Comparison of ENCODE assay signal across 19 cellular contexts in the genomic region with DNA sequence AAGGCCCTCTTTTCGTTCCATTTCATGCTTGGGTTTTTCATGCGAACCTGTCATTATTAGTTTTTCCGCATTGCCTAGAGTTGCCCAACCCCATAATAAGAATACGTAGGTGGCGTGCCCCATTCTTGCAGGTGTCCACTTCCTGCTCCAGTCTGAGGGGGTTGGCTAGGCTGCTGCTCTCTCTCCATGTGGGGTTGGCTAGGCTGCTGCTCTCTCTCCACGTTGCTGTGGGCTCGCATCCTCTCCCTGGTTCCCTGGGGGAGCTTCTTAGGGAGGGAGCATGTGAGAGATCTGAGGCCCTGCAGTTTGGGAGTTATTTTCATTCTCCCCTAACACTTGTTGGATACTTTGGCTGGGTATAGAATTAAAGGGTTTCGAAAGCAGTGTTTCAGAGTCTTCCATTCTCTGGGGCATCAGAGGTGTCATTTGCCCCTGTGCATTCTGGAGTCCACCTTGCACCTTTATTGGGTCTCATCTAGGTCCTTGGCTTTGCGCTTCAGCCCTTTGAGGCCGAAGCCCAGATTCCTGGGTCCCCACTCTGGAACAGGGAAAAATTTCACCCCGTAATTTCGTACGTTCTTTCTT. TPM values are rescaled to one million over a fixed set of nuclear protein-coding genes. Genes with fewer than 3 reads are reported as not detected.
A peak's percentile ranks its signal among the peaks of the same experiment; 100 is the strongest.
DNase-seq lines count a peak whose midpoint lies in the region; ATAC-seq, FAIRE-seq and TF ChIP-seq lines count a peak whose summit lies in the region.
"Had no signal": no experiment of that assay in that cellular context is flagged by ENCODE, and none has a peak within 500 bp of the region (broad histone marks: within the 10 kb centered on the region; RNA-seq: fewer than 3 reads in every experiment).

No MANE protein-coding gene starts in this region.

- CTCF ChIA-PET in activated CD8-positive, alpha-beta T cell treated with anti-CD3 and anti-CD28 coated beads for 36 hours (lab: Charles Lee), result interaction anchor here (1.3 kb wide), 1 partner anchor 96 kb away, joined by 3 read pairs; no protein-coding TSS in a partner anchor
- CTCF ChIA-PET in activated CD8-positive, alpha-beta T cell treated with anti-CD3 and anti-CD28 coated beads, Interleukin-2, amount 10 ng/mL, durations not matched to agents 7 days and 5 days (lab: Charles Lee), result interaction anchor here (1.1 kb wide), 1 partner anchor 74 kb away, joined by 3 read pairs; no protein-coding TSS in a partner anchor
- CTCF ChIA-PET in CD8-positive, alpha-beta T cell (lab: Charles Lee), result no interaction called here
- CTCF ChIA-PET in K562 (lab: Yijun Ruan, JAX; ENCODE audit: low intra/inter-chr PET ratio), result no interaction called here

- in situ Hi-C loops in K562 (cut with MboI), result no loop called here

- TF ChIP-seq POLR2A in K562 (conservative IDR thresholded peaks at IDR 0.05) (no peak), sigmoid colon (IDR thresholded peaks at IDR 0.05) (no peak)

- FAIRE-seq in K562 (lab: Jason Lieb, UNC), result no peak
- FAIRE-seq: HTR-8/SVneo had no signal

- H3K27me3 ChIP-seq in CD8-positive, alpha-beta T cell (ENCODE audit: insufficient read depth, low read length), result no peaks in the 10 kb centered on the region
- H3K27me3 ChIP-seq in K562 (ENCODE audit: control insufficient read depth in 2 of 2, insufficient read depth in 2 of 2, low read length in 2 of 2) (no peaks in the 10 kb centered on the region), sigmoid colon (no peaks in the 10 kb centered on the region)
- H3K27me3 ChIP-seq: cardiac muscle cell, upper lobe of left lung had no signal

- DNase-seq in activated CD8-positive, alpha-beta T cell treated with anti-CD3 and anti-CD28 coated beads for 36 hours, result peak; percentile 0
- DNase-seq in activated CD8-positive, alpha-beta T cell treated with anti-CD3 and anti-CD28 coated beads, Interleukin-2, amount 10 ng/mL, durations not matched to agents 7 days and 5 days, result no peak
- DNase-seq in CD8-positive, alpha-beta T cell, result no peak
- DNase-seq in K562 (ENCODE audit: extremely low read depth in 1 of 4, low spot score in 3 of 4) (no peak), sigmoid colon (peak; percentile 21), NCI-H1417 (lab: John Stamatoyannopoulos, UW) (no peak)
- DNase-seq: activated B cell treated with CpG ODN at 0.5 μM for 24 hours, glutamatergic neuron, HFFc6, NCI-H2029 treated with DMSO at 0.1 percent for 48 hours, NCI-H510A treated with DMSO at 0.1 percent for 48 hours, T-helper 17 cell, upper lobe of left lung had no signal

- WGBS in K562 (ENCODE audit: insufficient coverage, low coverage, missing lambda C conversion rate), result 92% methylated on average over 13 of the region's 13 CpGs
- 88% methylated on average over 13 of the region's 13 CpGs for WGBS in sigmoid colon, 2 donors

- POLR2A ChIA-PET in activated CD8-positive, alpha-beta T cell treated with anti-CD3 and anti-CD28 coated beads for 36 hours (lab: Charles Lee), result interaction anchor here (1.0 to 5.6 kb wide), 3 partner anchors 8 to 12 kb away, joined by 3 to 40 read pairs (median 4); partner anchors contain the start of gene ARF1
- POLR2A ChIA-PET in activated CD8-positive, alpha-beta T cell treated with anti-CD3 and anti-CD28 coated beads, Interleukin-2, amount 10 ng/mL, durations not matched to agents 7 days and 5 days (lab: Charles Lee), result interaction anchor here (1.2 kb wide), 1 partner anchor 8 kb away, joined by 3 read pairs; no protein-coding TSS in a partner anchor
- POLR2A ChIA-PET in CD8-positive, alpha-beta T cell (lab: Charles Lee), result interaction anchor here (1.0 kb wide), 1 partner anchor 21 kb away, joined by 3 read pairs; no protein-coding TSS in a partner anchor
- POLR2A ChIA-PET in K562 (lab: Yijun Ruan, JAX), result interaction anchor here (0.5 to 4.1 kb wide), 6 partner anchors 8 to 746 kb away, joined by 3 to 36 read pairs (median 6); partner anchors contain the start of genes ARF1 and C1orf35

- no peak overlapping the region for H3K27ac ChIP-seq in CD8-positive, alpha-beta T cell (ENCODE audit: low read depth, low read length)
- H3K27ac ChIP-seq in K562 (ENCODE audit: extremely low read depth, low read depth, low read length) (no peak overlapping the region), sigmoid colon (no peak overlapping the region)
- H3K27ac ChIP-seq: upper lobe of left lung had no signal

- no peak overlapping the region for H3K4me3 Mint-ChIP-seq in activated CD8-positive, alpha-beta T cell treated with anti-CD3 and anti-CD28 coated beads for 36 hours
- no peak overlapping the region for H3K4me3 Mint-ChIP-seq in activated CD8-positive, alpha-beta T cell treated with anti-CD3 and anti-CD28 coated beads, Interleukin-2, amount 10 ng/mL, durations not matched to agents 7 days and 5 days
- H3K4me3 Mint-ChIP-seq in CD8-positive, alpha-beta T cell, result no peak overlapping the region
- H3K4me3 Mint-ChIP-seq: activated B cell treated with CpG ODN at 0.5 μM for 24 hours, HFFc6, T-helper 17 cell had no signal

- no TSS peak for BruUV-seq in K562 (replicated peaks; lab: Mats Ljungman, UMichigan)

- peaks cover 8% of the 10 kb centered on the region for H3K9me3 ChIP-seq in CD8-positive, alpha-beta T cell (ENCODE audit: low read length)
- H3K9me3 ChIP-seq in K562 (replicated peaks; ENCODE audit: control insufficient read depth, insufficient read depth, low read depth, low read length) (peaks cover 17% of the 10 kb centered on the region), sigmoid colon (peaks cover 0 to 6% (median 3%) of the 10 kb centered on the region in 4 donors)

- H3K4me3 ChIP-seq in CD8-positive, alpha-beta T cell (ENCODE audit: low read depth, low read length), result no peak overlapping the region
- H3K4me3 ChIP-seq in K562 (no peak overlapping the region), sigmoid colon (no peak overlapping the region)
- H3K4me3 ChIP-seq: cardiac muscle cell, smooth muscle cell, upper lobe of left lung had no signal

- ATAC-seq in activated CD8-positive, alpha-beta T cell treated with anti-CD3 and anti-CD28 coated beads for 36 hours, result no peak
- no peak for ATAC-seq in activated CD8-positive, alpha-beta T cell treated with anti-CD3 and anti-CD28 coated beads, Interleukin-2, amount 10 ng/mL, durations not matched to agents 7 days and 5 days
- ATAC-seq in CD8-positive, alpha-beta T cell, result no peak
- ATAC-seq in K562 (no peak), HG02571 (IDR thresholded peaks at IDR 0.05; ENCODE audit: unreplicated experiment) (no peak), GM19463 (IDR thresholded peaks at IDR 0.05; ENCODE audit: unreplicated experiment) (no peak)
- ATAC-seq: T-helper 17 cell had no signal

- H4K20me1 ChIP-seq in K562 (replicated peaks; ENCODE audit: control insufficient read depth, insufficient read depth, low read length), result peaks cover 81% of the 10 kb centered on the region

- no peak overlapping the region for H3K9ac ChIP-seq in K562 (ENCODE audit: insufficient read depth in 1 of 2, low read depth in 2 of 2, low read length in 2 of 2)

- H3K27ac Mint-ChIP-seq in activated CD8-positive, alpha-beta T cell treated with anti-CD3 and anti-CD28 coated beads for 36 hours, result no peak overlapping the region
- H3K27ac Mint-ChIP-seq in activated CD8-positive, alpha-beta T cell treated with anti-CD3 and anti-CD28 coated beads, Interleukin-2, amount 10 ng/mL, durations not matched to agents 7 days and 5 days, result no peak overlapping the region
- peak overlapping the region; percentile 49 for H3K27ac Mint-ChIP-seq in CD8-positive, alpha-beta T cell
- H3K27ac Mint-ChIP-seq: activated B cell treated with CpG ODN at 0.5 μM for 24 hours, HFFc6, progenitor cell of endocrine pancreas had no signal

- TF ChIP-seq EP300 in K562 (IDR thresholded peaks at IDR 0.05; ENCODE audit: low read length), result no peak
- no peak for TF ChIP-seq EP300 in sigmoid colon (IDR thresholded peaks at IDR 0.05)

- peaks cover 14% of the 10 kb centered on the region for H3K9me3 Mint-ChIP-seq in activated CD8-positive, alpha-beta T cell treated with anti-CD3 and anti-CD28 coated beads for 36 hours
- H3K9me3 Mint-ChIP-seq in activated CD8-positive, alpha-beta T cell treated with anti-CD3 and anti-CD28 coated beads, Interleukin-2, amount 10 ng/mL, durations not matched to agents 7 days and 5 days (ENCODE audit: insufficient read depth), result peaks cover 22% of the 10 kb centered on the region
- H3K9me3 Mint-ChIP-seq in CD8-positive, alpha-beta T cell, result peaks cover 8% of the 10 kb centered on the region

- H3K36me3 ChIP-seq in CD8-positive, alpha-beta T cell (ENCODE audit: insufficient read depth, low read length), result peaks cover 18% of the 10 kb centered on the region
- peaks cover 95% of the 10 kb centered on the region for H3K36me3 ChIP-seq in K562 (ENCODE audit: control insufficient read depth, insufficient read depth, low read length)
- peaks cover 9 to 27% (median 26%) of the 10 kb centered on the region in 4 donors for H3K36me3 ChIP-seq in sigmoid colon

- peaks cover 42% of the 10 kb centered on the region for H3K4me1 Mint-ChIP-seq in activated CD8-positive, alpha-beta T cell treated with anti-CD3 and anti-CD28 coated beads for 36 hours (ENCODE audit: low read depth)
- peaks cover 33% of the 10 kb centered on the region for H3K4me1 Mint-ChIP-seq in activated CD8-positive, alpha-beta T cell treated with anti-CD3 and anti-CD28 coated beads, Interleukin-2, amount 10 ng/mL, durations not matched to agents 7 days and 5 days (ENCODE audit: low read depth)
- peaks cover 67% of the 10 kb centered on the region for H3K4me1 Mint-ChIP-seq in CD8-positive, alpha-beta T cell (ENCODE audit: low read depth)

- H3K27me3 Mint-ChIP-seq in activated CD8-positive, alpha-beta T cell treated with anti-CD3 and anti-CD28 coated beads for 36 hours, result no peaks in the 10 kb centered on the region
- H3K27me3 Mint-ChIP-seq in activated CD8-positive, alpha-beta T cell treated with anti-CD3 and anti-CD28 coated beads, Interleukin-2, amount 10 ng/mL, durations not matched to agents 7 days and 5 days (ENCODE audit: low read depth), result no peaks in the 10 kb centered on the region
- no peaks in the 10 kb centered on the region for H3K27me3 Mint-ChIP-seq in CD8-positive, alpha-beta T cell (ENCODE audit: low read depth)
- H3K27me3 Mint-ChIP-seq: activated B cell treated with CpG ODN at 0.5 μM for 24 hours, progenitor cell of endocrine pancreas, T-helper 17 cell had no signal

- H3K9me1 ChIP-seq in K562 (ENCODE audit: control insufficient read depth, insufficient read depth, low read length), result peaks cover 9% of the 10 kb centered on the region

- TF ChIP-seq CTCF in activated CD8-positive, alpha-beta T cell treated with anti-CD3 and anti-CD28 coated beads for 36 hours (IDR thresholded peaks at IDR 0.05), result no peak
- TF ChIP-seq CTCF in CD8-positive, alpha-beta T cell (IDR thresholded peaks at IDR 0.05), result no peak
- TF ChIP-seq CTCF in K562 (IDR thresholded peaks at IDR 0.05 in 2 of 3, conservative IDR thresholded peaks at IDR 0.05 in 1 of 3; ENCODE audit: insufficient read depth in 2 of 3, low read depth in 1 of 3, low read length in 3 of 3) (no peak), sigmoid colon (IDR thresholded peaks at IDR 0.05) (no peak)

- intact Hi-C loops in activated CD8-positive, alpha-beta T cell treated with anti-CD3 and anti-CD28 coated beads for 36 hours (cut with micrococcal nuclease), result no loop called here
- intact Hi-C loops in CD8-positive, alpha-beta T cell (cut with DNase I, micrococcal nuclease), result no loop called here
- intact Hi-C loops in K562 (cut with micrococcal nuclease) (no loop called here), sigmoid colon (cut with DNase I) (no loop called here)

- H3K4me1 ChIP-seq in CD8-positive, alpha-beta T cell (ENCODE audit: insufficient read depth, low read length), result peaks cover 47% of the 10 kb centered on the region
- peaks cover 8 to 31% of the 10 kb centered on the region in 2 experiments; a peak in 2 of 5 replicates for H3K4me1 ChIP-seq in K562 (replicated peaks in 1 of 2; ENCODE audit: control insufficient read depth in 2 of 2, insufficient read depth in 2 of 2, low read length in 2 of 2)
- peaks cover 0 to 61% (median 42%) of the 10 kb centered on the region in 4 donors for H3K4me1 ChIP-seq in sigmoid colon

- H3K36me3 Mint-ChIP-seq in activated CD8-positive, alpha-beta T cell treated with anti-CD3 and anti-CD28 coated beads for 36 hours (ENCODE audit: low read depth), result peaks cover 84% of the 10 kb centered on the region
- H3K36me3 Mint-ChIP-seq in activated CD8-positive, alpha-beta T cell treated with anti-CD3 and anti-CD28 coated beads, Interleukin-2, amount 10 ng/mL, durations not matched to agents 7 days and 5 days (ENCODE audit: low read depth), result peaks cover 89% of the 10 kb centered on the region
- peaks cover 77% of the 10 kb centered on the region for H3K36me3 Mint-ChIP-seq in CD8-positive, alpha-beta T cell

- peaks cover 86% of the 10 kb centered on the region for H3K79me2 ChIP-seq in K562 (ENCODE audit: control insufficient read depth, insufficient read depth, low read length)

- no peak overlapping the region for H3K4me2 ChIP-seq in K562 (ENCODE audit: insufficient read depth, low read length)
- H3K4me2 ChIP-seq: smooth muscle cell had no signal

- no peak for TF ChIP-seq RAD21 in K562 (CRISPR knock-in tag; conservative IDR thresholded peaks at IDR 0.05 in 1 of 2, IDR thresholded peaks at IDR 0.05 in 1 of 2)

- H2AFZ ChIP-seq in K562 (ENCODE audit: low read depth, low read length), result no peak overlapping the region

RNA-seq across cellular contexts. Expression of gene C1orf35, which starts 8.6 kb away (rescaled TPM):
- total RNA-seq in activated CD8-positive, alpha-beta T cell treated with anti-CD3 and anti-CD28 coated beads for 36 hours, result 10 to 100 TPM; 22.2 to 23.5 TPM
- 10 to 100 TPM; 24.7 to 25.6 TPM for total RNA-seq in activated CD8-positive, alpha-beta T cell treated with anti-CD3 and anti-CD28 coated beads, Interleukin-2, amount 10 ng/mL, durations not matched to agents 7 days and 5 days
- total RNA-seq in CD8-positive, alpha-beta T cell, result 10 to 100 TPM; 28.4 to 30.2 TPM
- 16.4 and 31.0 TPM in 2 replicates for total RNA-seq in K562 (2011; cell fraction: chromatin; rRNA removed; ENCODE audit: low replicate concordance)
- total RNA-seq in K562 (2011; cell fraction: nucleolus; rRNA removed), result 27.0 and 28.6 TPM in 2 replicates
- 20.4 and 20.5 TPM in 2 replicates for total RNA-seq in K562 (2011; cell fraction: nucleoplasm; rRNA removed)
- total RNA-seq in K562 (2014; rRNA removed) (42.2 and 50.8 TPM in 2 replicates), K562 (2014; rRNA removed; fragmentation: Illumina TruSeq; extraction: Trizol) (4.9 and 8.3 TPM in 2 replicates), K562 (2015; rRNA removed; fragmentation: Illumina TruSeq; extraction: Trizol) (18.9 and 23.2 TPM in 2 replicates), K562 (2021) (38.2 and 41.8 TPM in 2 replicates), sigmoid colon (10 to 100 TPM in 3 of 4 donors, 1 to 10 TPM in 1; 7.8 to 18.1 (median 13.0) TPM)
- polyA plus RNA-seq in K562 (2011; rRNA removed) (10.8 and 15.6 TPM in 2 replicates), K562 (2014; fragmentation: Illumina TruSeq; extraction: Trizol) (12.5 and 20.9 TPM in 2 replicates), K562 (2014; fragmentation: Nextera tagmentation; extraction: Ambion mirVana) (1 to 10 TPM; 3.2 to 3.8 TPM), K562 (2014; rRNA removed) (34.3 and 48.7 TPM in 2 replicates), sigmoid colon (10 to 100 TPM in 1 of 3 donors, 1 to 10 TPM in 2; 8.8 to 17.9 (median 9.0) TPM)
- polyA plus RNA-seq in K562 (2011; cell fraction: cytosol; rRNA removed), result 12.7 and 22.3 TPM in 2 replicates
- 44.7 and 65.7 TPM in 2 replicates for polyA plus RNA-seq in K562 (2011; cell fraction: nucleus; rRNA removed)
- polyA plus RNA-seq in K562 (2012), result 28.9 and 30.6 TPM in 2 replicates
- 1.9 and 2.0 TPM in 2 replicates for polyA minus RNA-seq in K562 (2011; rRNA and poly(A)+ RNA removed)
- 2.3 and 5.9 TPM in 2 replicates for polyA minus RNA-seq in K562 (2011; cell fraction: cytosol; rRNA and poly(A)+ RNA removed)
- polyA minus RNA-seq in K562 (2011; cell fraction: nucleus; rRNA and poly(A)+ RNA removed), result 6.9 and 8.2 TPM in 2 replicates

RNA-seq across cellular contexts. Expression of gene ARF1, which starts 12.0 kb away (rescaled TPM):
- 100 to 1,000 TPM; 349 to 350 TPM for total RNA-seq in activated CD8-positive, alpha-beta T cell treated with anti-CD3 and anti-CD28 coated beads for 36 hours
- 100 to 1,000 TPM; 313 to 322 TPM for total RNA-seq in activated CD8-positive, alpha-beta T cell treated with anti-CD3 and anti-CD28 coated beads, Interleukin-2, amount 10 ng/mL, durations not matched to agents 7 days and 5 days
- 100 to 1,000 TPM; 375 to 381 TPM for total RNA-seq in CD8-positive, alpha-beta T cell
- total RNA-seq in K562 (2011; cell fraction: chromatin; rRNA removed; ENCODE audit: low replicate concordance), result 99.7 and 210 TPM in 2 replicates
- 245 and 251 TPM in 2 replicates for total RNA-seq in K562 (2011; cell fraction: nucleolus; rRNA removed)
- 187 and 199 TPM in 2 replicates for total RNA-seq in K562 (2011; cell fraction: nucleoplasm; rRNA removed)
- total RNA-seq in K562 (2014; rRNA removed), result 325 and 442 TPM in 2 replicates
- 120 and 140 TPM in 2 replicates for total RNA-seq in K562 (2014; rRNA removed; fragmentation: Illumina TruSeq; extraction: Trizol)
- total RNA-seq in K562 (2015; rRNA removed; fragmentation: Illumina TruSeq; extraction: Trizol), result 192 and 198 TPM in 2 replicates
- 472 and 483 TPM in 2 replicates for total RNA-seq in K562 (2021)
- polyA plus RNA-seq in K562 (2011; rRNA removed), result 351 and 621 TPM in 2 replicates
- 776 and 1,036 TPM in 2 replicates for polyA plus RNA-seq in K562 (2011; cell fraction: cytosol; rRNA removed)
- 257 and 274 TPM in 2 replicates for polyA plus RNA-seq in K562 (2011; cell fraction: nucleus; rRNA removed)
- polyA plus RNA-seq in K562 (2012), result 485 and 750 TPM in 2 replicates
- polyA plus RNA-seq in K562 (2014; fragmentation: Illumina TruSeq; extraction: Trizol), result 593 and 811 TPM in 2 replicates
- polyA plus RNA-seq in K562 (2014; fragmentation: Nextera tagmentation; extraction: Ambion mirVana), result 100 to 1,000 TPM in 1 of 2 experiments, 10 to 100 TPM in 1; 69.8 to 232 TPM
- polyA plus RNA-seq in K562 (2014; rRNA removed), result 435 and 476 TPM in 2 replicates
- 408 and 480 TPM in 2 replicates for polyA minus RNA-seq in K562 (2011; rRNA and poly(A)+ RNA removed)
- polyA minus RNA-seq in K562 (2011; cell fraction: cytosol; rRNA and poly(A)+ RNA removed), result 429 and 660 TPM in 2 replicates
- 68.0 and 128 TPM in 2 replicates for polyA minus RNA-seq in K562 (2011; cell fraction: nucleus; rRNA and poly(A)+ RNA removed)
- total RNA-seq in sigmoid colon, result 100 to 1,000 TPM; 212 to 250 (median 225) TPM
- 100 to 1,000 TPM; 345 to 482 (median 479) TPM for polyA plus RNA-seq in sigmoid colon

RNA-seq across cellular contexts. Expression of gene MRPL55, which starts 14.6 kb away (rescaled TPM):
- total RNA-seq in activated CD8-positive, alpha-beta T cell treated with anti-CD3 and anti-CD28 coated beads for 36 hours, result 10 to 100 TPM; 67.8 to 68.3 TPM
- 10 to 100 TPM; 51.1 to 60.7 TPM for total RNA-seq in activated CD8-positive, alpha-beta T cell treated with anti-CD3 and anti-CD28 coated beads, Interleukin-2, amount 10 ng/mL, durations not matched to agents 7 days and 5 days
- total RNA-seq in CD8-positive, alpha-beta T cell, result 10 to 100 TPM; 90.2 to 90.7 TPM
- total RNA-seq in K562 (2011; cell fraction: chromatin; rRNA removed; ENCODE audit: low replicate concordance), result 49.1 and 124 TPM in 2 replicates
- 125 and 127 TPM in 2 replicates for total RNA-seq in K562 (2011; cell fraction: nucleolus; rRNA removed)
- total RNA-seq in K562 (2011; cell fraction: nucleoplasm; rRNA removed), result 91.0 and 99.2 TPM in 2 replicates
- total RNA-seq in K562 (2014; rRNA removed), result 228 and 230 TPM in 2 replicates
- total RNA-seq in K562 (2014; rRNA removed; fragmentation: Illumina TruSeq; extraction: Trizol), result 26.7 and 47.2 TPM in 2 replicates
- 83.8 and 90.1 TPM in 2 replicates for total RNA-seq in K562 (2015; rRNA removed; fragmentation: Illumina TruSeq; extraction: Trizol)
- 112 and 120 TPM in 2 replicates for total RNA-seq in K562 (2021)
- 65.9 and 115 TPM in 2 replicates for polyA plus RNA-seq in K562 (2011; rRNA removed)
- 142 and 334 TPM in 2 replicates for polyA plus RNA-seq in K562 (2011; cell fraction: cytosol; rRNA removed)
- 277 and 406 TPM in 2 replicates for polyA plus RNA-seq in K562 (2011; cell fraction: nucleus; rRNA removed)
- polyA plus RNA-seq in K562 (2012), result 90.3 and 111 TPM in 2 replicates
- polyA plus RNA-seq in K562 (2014; fragmentation: Illumina TruSeq; extraction: Trizol), result 81.0 and 93.0 TPM in 2 replicates
- polyA plus RNA-seq in K562 (2014; fragmentation: Nextera tagmentation; extraction: Ambion mirVana), result 10 to 100 TPM; 34.9 to 77.0 TPM
- polyA plus RNA-seq in K562 (2014; rRNA removed), result 154 and 166 TPM in 2 replicates
- polyA minus RNA-seq in K562 (2011; rRNA and poly(A)+ RNA removed), result 25.6 and 46.0 TPM in 2 replicates
- polyA minus RNA-seq in K562 (2011; cell fraction: cytosol; rRNA and poly(A)+ RNA removed), result 61.9 and 66.6 TPM in 2 replicates
- 48.2 and 76.1 TPM in 2 replicates for polyA minus RNA-seq in K562 (2011; cell fraction: nucleus; rRNA and poly(A)+ RNA removed)
- 10 to 100 TPM; 62.0 to 90.6 (median 79.3) TPM for total RNA-seq in sigmoid colon
- 10 to 100 TPM; 53.5 to 77.4 (median 58.0) TPM for polyA plus RNA-seq in sigmoid colon

RNA-seq across cellular contexts. Expression of gene GUK1, which starts 45.6 kb away (rescaled TPM):
- total RNA-seq in activated CD8-positive, alpha-beta T cell treated with anti-CD3 and anti-CD28 coated beads for 36 hours, result 100 to 1,000 TPM; 375 to 376 TPM
- total RNA-seq in activated CD8-positive, alpha-beta T cell treated with anti-CD3 and anti-CD28 coated beads, Interleukin-2, amount 10 ng/mL, durations not matched to agents 7 days and 5 days, result 100 to 1,000 TPM; 339 to 344 TPM
- 100 to 1,000 TPM; 548 to 551 TPM for total RNA-seq in CD8-positive, alpha-beta T cell
- total RNA-seq in K562 (2011; cell fraction: chromatin; rRNA removed; ENCODE audit: low replicate concordance), result 206 and 587 TPM in 2 replicates
- total RNA-seq in K562 (2011; cell fraction: nucleolus; rRNA removed), result 479 and 565 TPM in 2 replicates
- 351 and 369 TPM in 2 replicates for total RNA-seq in K562 (2011; cell fraction: nucleoplasm; rRNA removed)
- total RNA-seq in K562 (2014; rRNA removed) (331 and 360 TPM in 2 replicates), K562 (2014; rRNA removed; fragmentation: Illumina TruSeq; extraction: Trizol) (31.6 and 42.7 TPM in 2 replicates), K562 (2015; rRNA removed; fragmentation: Illumina TruSeq; extraction: Trizol) (129 and 132 TPM in 2 replicates), K562 (2021) (228 and 233 TPM in 2 replicates), sigmoid colon (100 to 1,000 TPM; 225 to 366 (median 303) TPM)
- polyA plus RNA-seq in K562 (2011; rRNA removed) (192 and 244 TPM in 2 replicates), K562 (2014; fragmentation: Illumina TruSeq; extraction: Trizol) (44.3 and 143 TPM in 2 replicates), K562 (2014; fragmentation: Nextera tagmentation; extraction: Ambion mirVana) (10 to 100 TPM in 1 of 2 experiments, 1 to 10 TPM in 1; 7.0 to 18.1 TPM), K562 (2014; rRNA removed) (285 and 338 TPM in 2 replicates), sigmoid colon (100 to 1,000 TPM; 391 to 668 (median 656) TPM)
- 357 and 647 TPM in 2 replicates for polyA plus RNA-seq in K562 (2011; cell fraction: cytosol; rRNA removed)
- 690 and 902 TPM in 2 replicates for polyA plus RNA-seq in K562 (2011; cell fraction: nucleus; rRNA removed)
- polyA plus RNA-seq in K562 (2012), result 198 and 243 TPM in 2 replicates
- 38.4 and 72.5 TPM in 2 replicates for polyA minus RNA-seq in K562 (2011; rRNA and poly(A)+ RNA removed)
- 79.7 and 95.8 TPM in 2 replicates for polyA minus RNA-seq in K562 (2011; cell fraction: cytosol; rRNA and poly(A)+ RNA removed)
- polyA minus RNA-seq in K562 (2011; cell fraction: nucleus; rRNA and poly(A)+ RNA removed), result 159 and 171 TPM in 2 replicates

RNA-seq across cellular contexts. Expression of gene GJC2, which starts 55.2 kb away (rescaled TPM):
- total RNA-seq in activated CD8-positive, alpha-beta T cell treated with anti-CD3 and anti-CD28 coated beads for 36 hours, result 1 to 10 TPM; 3.4 to 3.5 TPM
- 1 to 10 TPM; 4.1 to 4.4 TPM for total RNA-seq in activated CD8-positive, alpha-beta T cell treated with anti-CD3 and anti-CD28 coated beads, Interleukin-2, amount 10 ng/mL, durations not matched to agents 7 days and 5 days
- 1 to 10 TPM; 5.9 to 8.2 TPM for total RNA-seq in CD8-positive, alpha-beta T cell
- 0.53 and 1.4 TPM in 2 replicates for total RNA-seq in K562 (2011; cell fraction: chromatin; rRNA removed; ENCODE audit: low replicate concordance)
- total RNA-seq in K562 (2011; cell fraction: nucleolus; rRNA removed), result 1.2 and 2.2 TPM in 2 replicates
- total RNA-seq in K562 (2011; cell fraction: nucleoplasm; rRNA removed), result 0.59 and 0.69 TPM in 2 replicates
- 0.32 and 0.86 TPM in 2 replicates for total RNA-seq in K562 (2014; rRNA removed)
- total RNA-seq in K562 (2014; rRNA removed; fragmentation: Illumina TruSeq; extraction: Trizol), result 0.11 and 0.16 TPM in 2 replicates
- total RNA-seq in K562 (2015; rRNA removed; fragmentation: Illumina TruSeq; extraction: Trizol), result 0.11 and 0.22 TPM in 2 replicates
- total RNA-seq in K562 (2021), result 0.62 and 0.69 TPM in 2 replicates
- 0.08 and 0.20 TPM in 2 replicates for polyA plus RNA-seq in K562 (2011; rRNA removed)
- polyA plus RNA-seq in K562 (2011; cell fraction: cytosol; rRNA removed), result 0.10 and 0.61 TPM in 2 replicates
- 0.29 and 1.1 TPM in 2 replicates for polyA plus RNA-seq in K562 (2011; cell fraction: nucleus; rRNA removed)
- polyA plus RNA-seq in K562 (2012), result 0.39 and 0.47 TPM in 2 replicates
- 0.06 and 0.12 TPM in 2 replicates for polyA plus RNA-seq in K562 (2014; fragmentation: Illumina TruSeq; extraction: Trizol)
- not detected for polyA plus RNA-seq in K562 (2014; fragmentation: Nextera tagmentation; extraction: Ambion mirVana)
- 0.03 and 0.36 TPM in 2 replicates for polyA plus RNA-seq in K562 (2014; rRNA removed)
- polyA minus RNA-seq in K562 (2011; rRNA and poly(A)+ RNA removed), result 0.09 and 0.18 TPM in 2 replicates
- 0.57 TPM in 1 of 2 replicates, not detected in the other for polyA minus RNA-seq in K562 (2011; cell fraction: cytosol; rRNA and poly(A)+ RNA removed)
- 0.40 and 0.44 TPM in 2 replicates for polyA minus RNA-seq in K562 (2011; cell fraction: nucleus; rRNA and poly(A)+ RNA removed)
- total RNA-seq in sigmoid colon, result 1 to 10 TPM; 4.2 to 6.4 (median 4.9) TPM
- under 1 TPM in 2 of 3 donors, not detected in 1; 0.60 to 0.99 TPM for polyA plus RNA-seq in sigmoid colon
- total RNA-seq: smooth muscle cell had no signal

Comparison
In these comparisons a context has a peak if more than half of its experiments do, and no peak if none do; other contexts are left out.
1. DNase-seq: peak in activated CD8-positive, alpha-beta T cell treated with anti-CD3 and anti-CD28 coated beads for 36 hours (single experiment) and sigmoid colon (single experiment); none in activated CD8-positive, alpha-beta T cell treated with anti-CD3 and anti-CD28 coated beads, Interleukin-2, amount 10 ng/mL, durations not matched to agents 7 days and 5 days (single experiment), CD8-positive, alpha-beta T cell (0 of 7), K562 (0 of 4) and NCI-H1417 (0 of 3).
2. CTCF ChIA-PET loops: an anchor here in activated CD8-positive, alpha-beta T cell treated with anti-CD3 and anti-CD28 coated beads for 36 hours (1.3 kb wide) and activated CD8-positive, alpha-beta T cell treated with anti-CD3 and anti-CD28 coated beads, Interleukin-2, amount 10 ng/mL, durations not matched to agents 7 days and 5 days (1.1 kb wide); none called in CD8-positive, alpha-beta T cell and K562.